In genomic region chr13:113753171-113753570, GRCh38 we compare ENCODE assay signal across 24 cellular contexts.
"Had no signal": no experiment of that assay in that cellular context is flagged by ENCODE, and none has a peak within 500 bp of the region (broad histone marks: within the 10 kb centered on the region; RNA-seq: fewer than 3 reads in every experiment).

No MANE protein-coding gene starts in this region.

- H3K36me3 ChIP-seq: ascending aorta, MG63 had no signal

- H3K4me3 ChIP-seq: ascending aorta, body of pancreas, MG63, PC-9 had no signal

- H3K27ac ChIP-seq: ascending aorta, body of pancreas, PC-9 had no signal

- H2AFZ ChIP-seq: PC-9 had no signal

- H3K27me3 ChIP-seq: ascending aorta, body of pancreas, MG63 had no signal

- FAIRE-seq: bronchial epithelial cell had no signal

- H3K36me3 Mint-ChIP-seq: activated CD8-positive, alpha-beta memory T cell treated with anti-CD3 and anti-CD28 coated beads, Interleukin-2, amount 10 ng/mL, durations not matched to agents 7 days and 5 days; activated naive CD4-positive, alpha-beta T cell treated with anti-CD3 and anti-CD28 coated beads, Interleukin-2, amount 50 U/mL, for 24 hours had no signal

- H3K4me1 Mint-ChIP-seq: T-helper 17 cell had no signal

- H3K9me3 ChIP-seq: ascending aorta, body of pancreas, MG63 had no signal

- H3K4me2 ChIP-seq: PC-9 had no signal

- H3K9me3 Mint-ChIP-seq: activated naive CD4-positive, alpha-beta T cell treated with anti-CD3 and anti-CD28 coated beads, Interleukin-2, amount 50 U/mL, for 24 hours had no signal

- DNase-seq: activated CD4-positive, alpha-beta T cell treated with anti-CD3 and anti-CD28 coated beads for 48 hours; activated CD4-positive, alpha-beta T cell treated with anti-CD3 and anti-CD28 coated beads, Interleukin-2, amount 50 U/mL, for 48 hours; activated CD4-positive, CD25-positive, alpha-beta regulatory T cell treated with anti-CD3 and anti-CD28 coated beads, Interleukin-2, amount 50 U/mL, for 72 hours; activated CD8-positive, alpha-beta memory T cell treated with anti-CD3 and anti-CD28 coated beads, Interleukin-2, amount 10 ng/mL, durations not matched to agents 7 days and 5 days; activated effector memory CD4-positive, alpha-beta T cell treated with Interleukin-2 at 50 U/mL for 16 hours; activated naive CD4-positive, alpha-beta T cell; activated T-cell treated with anti-CD3 and anti-CD28 coated beads, Interleukin-2, amount 50 U/mL, for 24 hours; MG63; MV-4-11; NCI-H1092 treated with DMSO at 0.1 percent for 48 hours; NCI-H1417 treated with DMSO at 0.1 percent for 48 hours; NCI-H1694 treated with DMSO at 0.1 percent for 48 hours; NCI-H2029 treated with DMSO at 0.1 percent for 48 hours; NCI-H510A treated with DMSO at 0.1 percent for 48 hours; PC-9; SIG-M5; T-helper 17 cell; T-helper 9 cell had no signal

- H3K27ac Mint-ChIP-seq: activated CD8-positive, alpha-beta memory T cell treated with anti-CD3 and anti-CD28 coated beads, Interleukin-2, amount 10 ng/mL, durations not matched to agents 7 days and 5 days; activated naive CD4-positive, alpha-beta T cell treated with anti-CD3 and anti-CD28 coated beads, Interleukin-2, amount 50 U/mL, for 24 hours; activated T-cell treated with anti-CD3 and anti-CD28 coated beads, Interleukin-2, amount 50 U/mL, for 24 hours; activated T-helper 1 cell treated with anti-CD3 and anti-CD28 coated beads, Interleukin-12 subunit alpha, Interleukin-12 subunit beta, Interleukin-2, Interleukin-4 antibody, amounts not matched to agents 30 ng/mL and 10 ng/mL and 1 ng/mL, durations not matched to agents 14 hours and 24 hours and 36 hours; WTC11 had no signal

- H3K4me3 Mint-ChIP-seq: activated CD8-positive, alpha-beta memory T cell treated with anti-CD3 and anti-CD28 coated beads, Interleukin-2, amount 10 ng/mL, durations not matched to agents 7 days and 5 days; activated naive CD4-positive, alpha-beta T cell treated with anti-CD3 and anti-CD28 coated beads, Interleukin-2, amount 50 U/mL, for 24 hours; activated T-cell treated with anti-CD3 and anti-CD28 coated beads, Interleukin-2, amount 50 U/mL, for 24 hours; activated T-helper 1 cell treated with anti-CD3 and anti-CD28 coated beads, Interleukin-12 subunit alpha, Interleukin-12 subunit beta, Interleukin-2, Interleukin-4 antibody, amounts not matched to agents 30 ng/mL and 10 ng/mL and 1 ng/mL, durations not matched to agents 14 hours and 24 hours and 36 hours; T-helper 17 cell; WTC11 had no signal
